ENCODE assay signal across 9 cellular contexts in genomic region chr12:6195665-6196535, GRCh38. TPM values are rescaled to one million over a fixed set of nuclear protein-coding genes. Genes with fewer than 3 reads are reported as not detected.
DNase-seq lines count a peak whose midpoint lies in the region; ATAC-seq, FAIRE-seq and TF ChIP-seq lines count a peak whose summit lies in the region.
"Had no signal": no experiment of that assay in that cellular context is flagged by ENCODE, and none has a peak within 500 bp of the region (broad histone marks: within the 10 kb centered on the region; RNA-seq: fewer than 3 reads in every experiment).

No MANE protein-coding gene starts in this region.

- peak overlapping the region; percentile 97; the same call in 1 of the 2 replicates for H2BK20ac ChIP-seq in H1 (ENCODE audit: low read length)

- DNase-seq in CD8-positive, alpha-beta memory T cell = peak; percentile 50 to 79 (median 66)
- DNase-seq in HCT116 (ENCODE audit: low read depth, low spot score) (peak; percentile 72), NCI-H526 (lab: John Stamatoyannopoulos, UW) (peak; percentile 71 to 92), H1 (ENCODE audit: low read depth in 1 of 2, low spot score in 2 of 2) (peak; percentile 84 to 99), midbrain (lab: John Stamatoyannopoulos, UW) (peak; percentile 86)
- peak; percentile 34 to 66 for DNase-seq in activated CD8-positive, alpha-beta memory T cell treated with anti-CD3 and anti-CD28 coated beads for 1 hour (ENCODE audit: extremely low read depth in 1 of 2, low read depth in 1 of 2)
- peak; percentile 32 to 49 for DNase-seq in stimulated activated CD8-positive, alpha-beta memory T cell treated with anti-CD3 and anti-CD28 coated beads, Interleukin-15, amount 100 ng/mL, for 4 hours (ENCODE audit: low read depth in 2 of 2)

- no peak overlapping the region for H4K91ac ChIP-seq in H1 (replicated peaks; ENCODE audit: insufficient read length, low read length)

- peaks cover 6% of the 10 kb centered on the region for H3K4me1 ChIP-seq in CD8-positive, alpha-beta memory T cell (ENCODE audit: insufficient read depth, low read length)
- peaks cover 17 to 39% of the 10 kb centered on the region in 2 experiments for H3K4me1 ChIP-seq in HCT116 (ENCODE audit: control insufficient read depth in 1 of 2, insufficient read depth in 2 of 2, low read length in 2 of 2)
- peaks cover 7 to 24% (median 15%) of the 10 kb centered on the region in 4 experiments for H3K4me1 ChIP-seq in H1 (replicated peaks in 1 of 4; ENCODE audit: control insufficient read depth in 3 of 4, insufficient read depth in 4 of 4, low read length in 3 of 4)

- H3K4me3 Mint-ChIP-seq in CD8-positive, alpha-beta memory T cell = no peak overlapping the region
- H3K4me3 Mint-ChIP-seq: activated naive CD4-positive, alpha-beta T cell treated with anti-CD3 and anti-CD28 coated beads, Interleukin-2, amount 50 U/mL, for 24 hours had no signal

- H3K9me3 ChIP-seq in CD8-positive, alpha-beta memory T cell (ENCODE audit: low read length) = no peaks in the 10 kb centered on the region
- no peaks in the 10 kb centered on the region for H3K9me3 ChIP-seq in HCT116 (ENCODE audit: control insufficient read depth in 1 of 2, insufficient read depth in 1 of 2, low read depth in 1 of 2, low read length in 2 of 2)
- no peaks in the 10 kb centered on the region; a peak in 1 of 4 replicates for H3K9me3 ChIP-seq in H1 (ENCODE audit: insufficient read depth in 2 of 2, low read depth in 1 of 2, low read length in 1 of 2)

- no peak overlapping the region for H3K4me3 ChIP-seq in CD8-positive, alpha-beta memory T cell (ENCODE audit: low read length)
- H3K4me3 ChIP-seq in HCT116 (replicated peaks in 1 of 2; ENCODE audit: low read depth in 1 of 2, low read length in 2 of 2) (no peak overlapping the region), H1 (ENCODE audit: extremely low read depth in 1 of 4, insufficient read depth in 2 of 4, low read depth in 3 of 4, low read length in 4 of 4) (no peak overlapping the region)

- peak; percentile 84 for FAIRE-seq in H1 (lab: Jason Lieb, UNC)

- H3K79me2 ChIP-seq in HCT116 (ENCODE audit: insufficient read depth, low read length) (peaks cover 6% of the 10 kb centered on the region), H1 (ENCODE audit: control insufficient read depth in 1 of 2, insufficient read depth in 2 of 2, low read length in 2 of 2) (no peaks in the 10 kb centered on the region)

- TF ChIP-seq EP300 in H1 (IDR thresholded peaks at IDR 0.05; ENCODE audit: borderline replicate concordance in 1 of 2, low read depth in 2 of 2, low read length in 2 of 2) = no peak

- no peaks in the 10 kb centered on the region for H3K36me3 ChIP-seq in CD8-positive, alpha-beta memory T cell (ENCODE audit: insufficient read depth, low read length)
- H3K36me3 ChIP-seq in HCT116 (ENCODE audit: control insufficient read depth in 1 of 2, insufficient read depth in 2 of 2, low read length in 2 of 2) (no peaks in the 10 kb centered on the region), H1 (ENCODE audit: control insufficient read depth in 2 of 4, insufficient read depth in 4 of 4, low read length in 3 of 4) (no peaks in the 10 kb centered on the region)

- H3K36me3 Mint-ChIP-seq in CD8-positive, alpha-beta memory T cell = no peaks in the 10 kb centered on the region
- H3K36me3 Mint-ChIP-seq: activated naive CD4-positive, alpha-beta T cell treated with anti-CD3 and anti-CD28 coated beads, Interleukin-2, amount 50 U/mL, for 24 hours had no signal

- H3K4me1 Mint-ChIP-seq in CD8-positive, alpha-beta memory T cell = peaks cover 0 to 9% (median 2%) of the 10 kb centered on the region in 3 donors

- H3K23me2 ChIP-seq in H1 (ENCODE audit: low read depth, low read length) = peaks cover 7% of the 10 kb centered on the region; the same call in 1 of the 2 replicates

- TF ChIP-seq RAD21 in HCT116 (IDR thresholded peaks at IDR 0.05; ENCODE audit: low read depth) (peak; percentile 97), H1 (IDR thresholded peaks at IDR 0.05 in 1 of 2, conservative IDR thresholded peaks at IDR 0.05 in 1 of 2; ENCODE audit: low read depth in 2 of 2, low read length in 2 of 2) (peak; percentile 91 to 95)

- H2BK12ac ChIP-seq in H1 (ENCODE audit: low read depth, low read length) = peak overlapping the region; percentile 93; the same call in 1 of the 2 replicates

- H4K8ac ChIP-seq in H1 (ENCODE audit: extremely low read depth, insufficient read depth, low read length) = no peak overlapping the region

- H3K79me1 ChIP-seq in H1 (ENCODE audit: low read depth, low read length) = no peaks in the 10 kb centered on the region

- intact Hi-C loops in HCT116 (cut with micrococcal nuclease) = loop anchor here (1.0 kb wide), 3 partner anchors 84 to 129 kb away; no protein-coding TSS in a partner anchor

- CTCF ChIA-PET in CD8-positive, alpha-beta memory T cell (lab: Charles Lee) = interaction anchor here (0.6 to 8.2 kb wide), 20 partner anchors 8 to 207 kb away, joined by 3 to 139 read pairs (median 4); no protein-coding TSS in a partner anchor
- CTCF ChIA-PET in HCT116 (lab: Charles Lee) = interaction anchor here (0.5 to 4.5 kb wide), 22 partner anchors 12 to 344 kb away, joined by 3 to 106 read pairs (median 4); no protein-coding TSS in a partner anchor
- CTCF ChIA-PET in H1 (lab: Charles Lee; ENCODE audit: partially characterized antibody) = interaction anchor here (0.6 to 26.9 kb wide), 57 partner anchors 9 to 1359 kb away, joined by 3 to 433 read pairs (median 4); no protein-coding TSS in a partner anchor

- H3K27me3 ChIP-seq in CD8-positive, alpha-beta memory T cell (ENCODE audit: insufficient read depth, low read length, poor library complexity, severe bottlenecking) = peaks cover 6% of the 10 kb centered on the region
- H3K27me3 ChIP-seq in HCT116 (ENCODE audit: insufficient read depth, low read length) = no peaks in the 10 kb centered on the region
- H3K27me3 ChIP-seq in H1 (replicated peaks in 1 of 4; ENCODE audit: control insufficient read depth in 3 of 4, extremely low read depth in 1 of 4, insufficient read depth in 3 of 4, low read length in 3 of 4) = peaks cover 0 to 10% (median 6%) of the 10 kb centered on the region in 4 experiments; a peak in 3 of 7 replicates

- H3K4me2 ChIP-seq in HCT116 (ENCODE audit: low read length) (peak overlapping the region; percentile 53), H1 (ENCODE audit: insufficient read depth in 1 of 2, low read depth in 2 of 2, low read length in 2 of 2) (no peak overlapping the region)

- H2BK5ac ChIP-seq in H1 (ENCODE audit: low read depth, low read length) = peak overlapping the region; percentile 45; the same call in 1 of the 2 replicates

- no peak overlapping the region for H3K4ac ChIP-seq in H1 (replicated peaks; ENCODE audit: insufficient read length, low read depth, low read length)

- H4K20me1 ChIP-seq in HCT116 (ENCODE audit: insufficient read depth) (no peaks in the 10 kb centered on the region), H1 (replicated peaks in 1 of 2; ENCODE audit: control insufficient read depth in 1 of 2, insufficient read depth in 2 of 2, low read length in 2 of 2) (no peaks in the 10 kb centered on the region)

- H2AK5ac ChIP-seq in H1 (ENCODE audit: low read depth, low read length) = no peak overlapping the region

- no peak overlapping the region for H4K5ac ChIP-seq in H1 (ENCODE audit: insufficient read length, low read depth, low read length)

- H3K14ac ChIP-seq in H1 (ENCODE audit: insufficient read length) = no peak overlapping the region

- H2AFZ ChIP-seq in HCT116 (ENCODE audit: low read depth, low read length, poor library complexity, severe bottlenecking) (peak overlapping the region; percentile 76), H1 (ENCODE audit: low read length) (peak overlapping the region; percentile 54; the same call in 1 of the 2 replicates)

- H2BK120ac ChIP-seq in H1 (replicated peaks; ENCODE audit: low read depth, low read length) = no peak overlapping the region

- no peaks in the 10 kb centered on the region for H3K9me2 ChIP-seq in HCT116 (ENCODE audit: insufficient read depth)

- TF ChIP-seq CTCF in HCT116 (IDR thresholded peaks at IDR 0.05 in 2 of 3, conservative IDR thresholded peaks at IDR 0.05 in 1 of 3; ENCODE audit: borderline replicate concordance in 1 of 3, insufficient read depth in 1 of 3, low read depth in 2 of 3, low read length in 2 of 3) = peak; percentile 88 to 93 (median 89)
- peak; percentile 83 to 98 (median 95) for TF ChIP-seq CTCF in H1 (IDR thresholded peaks at IDR 0.05; ENCODE audit: control extremely low read depth in 1 of 3, insufficient read depth in 1 of 3, low read depth in 1 of 3, low read length in 3 of 3)

- H3K27ac ChIP-seq in CD8-positive, alpha-beta memory T cell (ENCODE audit: low read depth, low read length) = no peak overlapping the region
- peak overlapping the region; percentile 46 for H3K27ac ChIP-seq in HCT116 (ENCODE audit: low read depth, low read length)
- no peak overlapping the region for H3K27ac ChIP-seq in H1 (ENCODE audit: low read depth, low read length)

- no peak overlapping the region for H3K56ac ChIP-seq in H1 (replicated peaks; ENCODE audit: insufficient read length, low read depth, low read length)

- 38% methylated on average over 10 of the region's 10 CpGs; no CpG with 5 or more reads in 1 of the 2 experiments for WGBS in H1 (ENCODE audit: extremely low coverage in 1 of 2, insufficient coverage in 1 of 2, insufficient read length in 1 of 2, insufficient replicate concordance in 2 of 2, low coverage in 1 of 2, low lambda C conversion rate in 2 of 2, missing lambda C conversion rate in 1 of 2), 2 experiments

- peak; percentile 87 for ATAC-seq in HCT116
- no peak for ATAC-seq in GM18870 (IDR thresholded peaks at IDR 0.05; ENCODE audit: unreplicated experiment)

- no peaks in the 10 kb centered on the region for H3K9me3 Mint-ChIP-seq in CD8-positive, alpha-beta memory T cell
- H3K9me3 Mint-ChIP-seq: activated naive CD4-positive, alpha-beta T cell treated with anti-CD3 and anti-CD28 coated beads, Interleukin-2, amount 50 U/mL, for 24 hours had no signal

- TF ChIP-seq POLR2A in HCT116 (IDR thresholded peaks at IDR 0.05; ENCODE audit: borderline replicate concordance, extremely low read depth, insufficient read depth, insufficient read length) = no peak
- no peak for TF ChIP-seq POLR2A in H1 (IDR thresholded peaks at IDR 0.05; ENCODE audit: control extremely low read depth in 1 of 2, low read depth in 2 of 2, low read length in 2 of 2)

- no TSS peak for BruUV-seq in HCT116 (replicated peaks; lab: Mats Ljungman, UMichigan)

- no peak overlapping the region for H3K27ac Mint-ChIP-seq in CD8-positive, alpha-beta memory T cell

- H3K18ac ChIP-seq in H1 (ENCODE audit: extremely low read depth, low read length) = 0 out of 2 replicates have a peak overlapping the region, but pooled peaks have one; percentile 17

- H3K27me3 Mint-ChIP-seq in CD8-positive, alpha-beta memory T cell = peaks cover 16 to 40% of the 10 kb centered on the region in 2 donors

- POLR2A ChIA-PET in CD8-positive, alpha-beta memory T cell (lab: Charles Lee) = interaction anchor here (0.6 kb wide), 1 partner anchor 12 kb away, joined by 3 read pairs; no protein-coding TSS in a partner anchor
- POLR2A ChIA-PET in HCT116 (lab: Charles Lee) (interaction anchor here (0.6 to 1.1 kb wide), 3 partner anchors 52 to 140 kb away, joined by 3 to 12 read pairs (median 3); no protein-coding TSS in a partner anchor), H1 (lab: Charles Lee; ENCODE audit: partially characterized antibody) (interaction anchor here (0.7 to 1.3 kb wide), 3 partner anchors 16 to 39 kb away, joined by 3 to 5 read pairs (median 3); no protein-coding TSS in a partner anchor)

- no peak overlapping the region for H3K23ac ChIP-seq in H1 (ENCODE audit: insufficient read length)

- RAD21 ChIA-PET in HCT116 (lab: Charles Lee; ENCODE audit: low non-redundant PET in 1 of 2, low total read pairs in 2 of 2, uncharacterized antibody in 2 of 2, unreplicated experiment in 2 of 2) = interaction anchor here (0.6 to 2.2 kb wide), 12 partner anchors 81 to 188 kb away, joined by 3 to 22 read pairs (median 5); partner anchors contain the start of gene LTBR (in 1 of the 2)

- peak overlapping the region; percentile 88; the same call in 1 of the 2 replicates for H2BK15ac ChIP-seq in H1 (ENCODE audit: low read length)

- peak overlapping the region; percentile 37 for H3K9ac ChIP-seq in HCT116 (ENCODE audit: low read length)
- H3K9ac ChIP-seq in H1 (replicated peaks in 1 of 4; ENCODE audit: extremely low read depth in 1 of 4, low read depth in 3 of 4, low read length in 3 of 4) = no peak overlapping the region

RNA-seq across cellular contexts. Expression of gene CD9, which starts 4.3 kb away (rescaled TPM):
- total RNA-seq in CD8-positive, alpha-beta memory T cell = 10 to 100 TPM; 13.5 to 16.2 TPM
- 6.9 TPM for polyA plus RNA-seq in CD8-positive, alpha-beta memory T cell
- 182 TPM for total RNA-seq in HCT116 (2021; ENCODE audit: unreplicated experiment)
- 246 and 260 TPM in 2 replicates for polyA plus RNA-seq in HCT116 (2012)
- total RNA-seq in H1 (2021; fragmentation: NEBNext Ultra II Directional; extraction: Animal tissue kit (Norgen Biotek cat#: 25700)) = 164 and 168 TPM in 2 replicates
- polyA plus RNA-seq in H1 (2011; rRNA removed) = 173 and 319 TPM in 2 replicates
- polyA plus RNA-seq in H1 (2011; cell fraction: cytosol; rRNA removed) = 270 TPM
- polyA plus RNA-seq in H1 (2011; cell fraction: nucleus; rRNA removed) = 124 TPM
- 202 to 227 TPM (median 219 TPM) in 4 replicates for polyA plus RNA-seq in H1 (2012, experiment 1 of 2)
- polyA plus RNA-seq in H1 (2012, experiment 2 of 2) = 250 TPM
- polyA plus RNA-seq in H1 (2013, experiment 1 of 2) = 461 TPM
- 438 TPM for polyA plus RNA-seq in H1 (2013, experiment 2 of 2)
- 187 and 223 TPM in 2 replicates for polyA minus RNA-seq in H1 (2011; rRNA and poly(A)+ RNA removed)
- polyA minus RNA-seq in H1 (2011; cell fraction: cytosol; rRNA and poly(A)+ RNA removed) = 121 TPM
- 81.6 TPM for polyA minus RNA-seq in H1 (2011; cell fraction: nucleus; rRNA and poly(A)+ RNA removed)

Comparison
In these comparisons a context has a peak if more than half of its experiments do, and no peak if none do; other contexts are left out.
1. DNase-seq: peak in every context shown above with its lines; median percentile 92 in H1; 86 in midbrain; 82 in NCI-H526; 72 in HCT116; 66 in CD8-positive, alpha-beta memory T cell; 50 in activated CD8-positive, alpha-beta memory T cell treated with anti-CD3 and anti-CD28 coated beads for 1 hour; 40 in stimulated activated CD8-positive, alpha-beta memory T cell treated with anti-CD3 and anti-CD28 coated beads, Interleukin-15, amount 100 ng/mL, for 4 hours.